14 cellular contexts compared by ENCODE assay signal in genomic region chr20:18754030-18754659, GRCh38. TPM values are rescaled to one million over a fixed set of nuclear protein-coding genes. Genes with fewer than 3 reads are reported as not detected.
DNase-seq lines count a peak whose midpoint lies in the region; ATAC-seq, FAIRE-seq and TF ChIP-seq lines count a peak whose summit lies in the region.
"Had no signal": no experiment of that assay in that cellular context is flagged by ENCODE, and none has a peak within 500 bp of the region (broad histone marks: within the 10 kb centered on the region; RNA-seq: fewer than 3 reads in every experiment).

No MANE protein-coding gene starts in this region.

- no peak for FAIRE-seq in H54 (lab: Jason Lieb, UNC)

- H2BK12ac ChIP-seq in trophoblast cell (ENCODE audit: low read length) = no peak overlapping the region

- CTCF ChIA-PET in CD8-positive, alpha-beta T cell (lab: Charles Lee) = no interaction called here

- H3K9me3 ChIP-seq in CD8-positive, alpha-beta T cell (ENCODE audit: low read length) = no peaks in the 10 kb centered on the region
- H3K9me3 ChIP-seq in OCI-LY3 (ENCODE audit: insufficient read depth, low read length) = no peaks in the 10 kb centered on the region
- H3K9me3 ChIP-seq in trophoblast cell (ENCODE audit: insufficient read depth, low read depth, low read length) = no peaks in the 10 kb centered on the region

- no peak overlapping the region for H3K4me3 ChIP-seq in CD8-positive, alpha-beta T cell (ENCODE audit: low read depth, low read length)
- no peak overlapping the region for H3K4me3 ChIP-seq in OCI-LY3 (ENCODE audit: low read length)
- H3K4me3 ChIP-seq in trophoblast cell (ENCODE audit: low read depth, low read length) = no peak overlapping the region

- H2BK120ac ChIP-seq in trophoblast cell (ENCODE audit: insufficient read depth, low read length, poor library complexity) = no peak overlapping the region

- H4K8ac ChIP-seq in trophoblast cell (ENCODE audit: low read depth, low read length) = no peak overlapping the region

- ATAC-seq in CD8-positive, alpha-beta T cell = no peak
- ATAC-seq in GM19328 (IDR thresholded peaks at IDR 0.05; ENCODE audit: unreplicated experiment) = peak; percentile 96
- ATAC-seq in HG02943 (IDR thresholded peaks at IDR 0.05; ENCODE audit: low read depth, unreplicated experiment) = peak; percentile 96
- ATAC-seq: T-helper 17 cell had no signal

- POLR2A ChIA-PET in CD8-positive, alpha-beta T cell (lab: Charles Lee) = no interaction called here

- H3K27ac Mint-ChIP-seq in CD8-positive, alpha-beta T cell = peak overlapping the region; percentile 17
- H3K27ac Mint-ChIP-seq in chondrocyte (ENCODE audit: unreplicated experiment) = no peak overlapping the region
- H3K27ac Mint-ChIP-seq: T-helper 17 cell had no signal

- no peak overlapping the region for H2AK5ac ChIP-seq in trophoblast cell (ENCODE audit: low read length)

- H3K4me1 ChIP-seq in CD8-positive, alpha-beta T cell (ENCODE audit: insufficient read depth, low read length) = no peaks in the 10 kb centered on the region
- peaks cover 12% of the 10 kb centered on the region for H3K4me1 ChIP-seq in OCI-LY3 (ENCODE audit: low read length)
- no peaks in the 10 kb centered on the region for H3K4me1 ChIP-seq in trophoblast cell (ENCODE audit: control insufficient read depth in 1 of 2, insufficient read depth in 2 of 2, low read length in 2 of 2)

- H3K27ac ChIP-seq in CD8-positive, alpha-beta T cell (ENCODE audit: low read depth, low read length) = peak overlapping the region; percentile 8
- H3K27ac ChIP-seq in OCI-LY3 (ENCODE audit: low read length) (no peak overlapping the region), trophoblast cell (ENCODE audit: low read depth, low read length) (no peak overlapping the region), caudate nucleus (ENCODE audit: low read depth, low read length) (no peak overlapping the region)

- H3K27me3 ChIP-seq in CD8-positive, alpha-beta T cell (ENCODE audit: insufficient read depth, low read length) = no peaks in the 10 kb centered on the region
- H3K27me3 ChIP-seq in OCI-LY3 (ENCODE audit: low read depth, low read length) (no peaks in the 10 kb centered on the region), trophoblast cell (ENCODE audit: insufficient read depth, low read length) (no peaks in the 10 kb centered on the region)

- no peak for TF ChIP-seq POLR2A in H54 (IDR thresholded peaks at IDR 0.05; ENCODE audit: low read depth, low read length)

- H2AFZ ChIP-seq in OCI-LY3 (ENCODE audit: low read depth, low read length) (no peak overlapping the region), trophoblast cell (ENCODE audit: insufficient read depth, low read length, poor library complexity) (no peak overlapping the region)

- no peaks in the 10 kb centered on the region for H3K36me3 ChIP-seq in CD8-positive, alpha-beta T cell (ENCODE audit: insufficient read depth, low read length)
- H3K36me3 ChIP-seq in OCI-LY3 (replicated peaks; ENCODE audit: low read depth, low read length) (no peaks in the 10 kb centered on the region), trophoblast cell (ENCODE audit: control insufficient read depth in 1 of 2, insufficient read depth in 2 of 2, low read length in 2 of 2) (no peaks in the 10 kb centered on the region)

- H3K27me3 Mint-ChIP-seq in CD8-positive, alpha-beta T cell (ENCODE audit: low read depth) = no peaks in the 10 kb centered on the region
- H3K27me3 Mint-ChIP-seq in chondrocyte (ENCODE audit: low read depth) = no peaks in the 10 kb centered on the region
- H3K27me3 Mint-ChIP-seq: T-helper 17 cell had no signal

- H3K4ac ChIP-seq in trophoblast cell (ENCODE audit: low read depth, low read length) = no peak overlapping the region

- H3K9me3 Mint-ChIP-seq in CD8-positive, alpha-beta T cell = no peaks in the 10 kb centered on the region
- H3K9me3 Mint-ChIP-seq in chondrocyte (ENCODE audit: low read depth) = peaks cover 8% of the 10 kb centered on the region

- H3K79me2 ChIP-seq in OCI-LY3 (ENCODE audit: low read length) (no peaks in the 10 kb centered on the region), trophoblast cell (ENCODE audit: control insufficient read depth, insufficient read depth, low read length, poor library complexity) (no peaks in the 10 kb centered on the region)

- no peak overlapping the region for H2BK5ac ChIP-seq in trophoblast cell (ENCODE audit: low read depth, low read length, poor library complexity)

- no peaks in the 10 kb centered on the region for H3K79me1 ChIP-seq in trophoblast cell (ENCODE audit: low read length)

- no peaks in the 10 kb centered on the region; the same call in 1 of the 2 replicates for H4K20me1 ChIP-seq in OCI-LY3 (ENCODE audit: insufficient read depth, low read length)

- H4K91ac ChIP-seq in trophoblast cell (ENCODE audit: low read depth, low read length) = no peak overlapping the region

- H3K4me3 Mint-ChIP-seq in CD8-positive, alpha-beta T cell = no peak overlapping the region
- H3K4me3 Mint-ChIP-seq in chondrocyte (ENCODE audit: unreplicated experiment) = no peak overlapping the region
- H3K4me3 Mint-ChIP-seq: T-helper 17 cell had no signal

- TF ChIP-seq CTCF in CD8-positive, alpha-beta T cell (IDR thresholded peaks at IDR 0.05) = no peak
- no peak; the same call in 1 of the 2 replicates for TF ChIP-seq CTCF in OCI-LY3 (IDR thresholded peaks at IDR 0.05; ENCODE audit: low read depth, low read length)
- no peak for TF ChIP-seq CTCF in chondrocyte (IDR thresholded peaks at IDR 0.05)

- peak overlapping the region; percentile 47 for H3K4me2 ChIP-seq in OCI-LY3 (ENCODE audit: low read length)
- H3K4me2 ChIP-seq in trophoblast cell (ENCODE audit: low read length) = no peak overlapping the region

- no peak overlapping the region for H3K23ac ChIP-seq in trophoblast cell (ENCODE audit: low read length)

- WGBS in trophoblast cell (ENCODE audit: extremely low coverage, insufficient coverage, insufficient read length) = no CpG with 5 or more reads among the region's 5 CpGs

- H3K18ac ChIP-seq in trophoblast cell (ENCODE audit: low read length) = no peak overlapping the region

- H3K36me3 Mint-ChIP-seq in CD8-positive, alpha-beta T cell = peaks cover 25% of the 10 kb centered on the region
- H3K36me3 Mint-ChIP-seq in chondrocyte (ENCODE audit: low read depth) = no peaks in the 10 kb centered on the region

- intact Hi-C loops in CD8-positive, alpha-beta T cell (cut with DNase I, micrococcal nuclease) = no loop called here

- H3K4me1 Mint-ChIP-seq in CD8-positive, alpha-beta T cell (ENCODE audit: low read depth) = peaks cover 19% of the 10 kb centered on the region
- H3K4me1 Mint-ChIP-seq in chondrocyte (ENCODE audit: low read depth) = peaks cover 12% of the 10 kb centered on the region

- no peak overlapping the region for H3K14ac ChIP-seq in trophoblast cell (ENCODE audit: low read length)

- DNase-seq in CD8-positive, alpha-beta T cell = no peak
- no peak for DNase-seq in H54 (ENCODE audit: insufficient read length, low spot score)
- DNase-seq in trophoblast cell = no peak
- DNase-seq in chondrocyte (ENCODE audit: low spot score) = no peak
- no peak for DNase-seq in caudate nucleus (lab: John Stamatoyannopoulos, UW)
- DNase-seq: activated naive CD4-positive, alpha-beta T cell treated with Interleukin-2 at 50 U/mL for 16 hours; GOT3; NCI-H1694 treated with DMSO at 0.1 percent for 48 hours; stimulated activated CD4-positive, alpha-beta T cell treated with anti-CD3 and anti-CD28 coated beads, Interleukin-1b, Interleukin-23, amount 100 ng/mL, for 48 hours; T-helper 17 cell had no signal

- no peak overlapping the region for H3K9ac ChIP-seq in OCI-LY3 (ENCODE audit: low read length)
- no peak overlapping the region for H3K9ac ChIP-seq in trophoblast cell (ENCODE audit: low read length)

- no peak overlapping the region for H4K12ac ChIP-seq in trophoblast cell (ENCODE audit: low read depth, low read length)

RNA-seq across cellular contexts. Expression of gene SCP2D1, which starts 59.4 kb away (rescaled TPM):
- not detected for total RNA-seq in CD8-positive, alpha-beta T cell
- not detected in 2 replicates for polyA plus RNA-seq in trophoblast cell (2013)
- not detected in 3 replicates for total RNA-seq in chondrocyte
- total RNA-seq: epithelial cell of proximal tubule, T-helper 17 cell had no signal
